ENCODE assay signal across 1 cellular context in genomic region chr18:26875040-26875654, GRCh38.
TF ChIP-seq lines count a peak whose summit lies in the region.

No MANE protein-coding gene starts in this region.

TF ChIP-seq in HepG2, 621 proteins besides CTCF, POLR2A, EP300 and RAD21 (continued from another document and continues in another):
- TF ChIP-seq SKI (IDR thresholded peaks at IDR 0.05; ENCODE audit: partially characterized antibody): no peak
- TF ChIP-seq FOXJ3 (CRISPR knock-in tag; IDR thresholded peaks at IDR 0.05; ENCODE audit: borderline replicate concordance): peak; percentile 44; the same call in 1 of the 2 replicates
- no peak for TF ChIP-seq IRF9 (CRISPR knock-in tag; IDR thresholded peaks at IDR 0.05; ENCODE audit: borderline replicate concordance)
- no peak for TF ChIP-seq SUZ12 (IDR thresholded peaks at IDR 0.05; ENCODE audit: low read depth, low read length)
- 0 out of 2 replicates have a peak, but pooled peaks have one; percentile 58 for TF ChIP-seq MIER2 (CRISPR knock-in tag; IDR thresholded peaks at IDR 0.05)
- peak; percentile 28; the same call in 1 of the 2 replicates for TF ChIP-seq FOXO1 (CRISPR knock-in tag; IDR thresholded peaks at IDR 0.05)
- no peak for TF ChIP-seq ZNF570 (CRISPR knock-in tag; IDR thresholded peaks at IDR 0.05; ENCODE audit: borderline replicate concordance)
- peak; percentile 57 for TF ChIP-seq ZGPAT (CRISPR knock-in tag; IDR thresholded peaks at IDR 0.05)
- peak; percentile 81 for TF ChIP-seq ELF3 (CRISPR knock-in tag; IDR thresholded peaks at IDR 0.05)
- peak in 1 of 2 experiments; percentile 85; a peak in 2 of 4 replicates for TF ChIP-seq ATF4 (CRISPR knock-in tag; IDR thresholded peaks at IDR 0.05)
- no peak for TF ChIP-seq SOX13 (IDR thresholded peaks at IDR 0.05)
- TF ChIP-seq SOX13 (CRISPR knock-in tag; conservative IDR thresholded peaks at IDR 0.05 in 1 of 2, IDR thresholded peaks at IDR 0.05 in 1 of 2): peak in 1 of 2 experiments; percentile 70; a peak in 1 of 4 replicates
- TF ChIP-seq KAT8 (CRISPR knock-in tag; IDR thresholded peaks at IDR 0.05): peak; percentile 53; the same call in 1 of the 2 replicates
- TF ChIP-seq GTF2F1 (IDR thresholded peaks at IDR 0.05; ENCODE audit: low read length): no peak
- no peak for TF ChIP-seq FOXA1 (IDR thresholded peaks at IDR 0.05)
- TF ChIP-seq FOXA1 (CRISPR knock-in tag; IDR thresholded peaks at IDR 0.05): 0 out of 2 replicates have a peak, but pooled peaks have one; percentile 22
- 0 out of 2 replicates have a peak, but pooled peaks have one; percentile 15 for TF ChIP-seq CREM (IDR thresholded peaks at IDR 0.05)
- TF ChIP-seq CREM (CRISPR knock-in tag; IDR thresholded peaks at IDR 0.05): no peak
- TF ChIP-seq NCOR1 (IDR thresholded peaks at IDR 0.05; ENCODE audit: borderline replicate concordance, low read length): peak; percentile 82; the same call in 1 of the 2 replicates
- TF ChIP-seq SOX6 (IDR thresholded peaks at IDR 0.05): no peak
- peak; percentile 33; the same call in 1 of the 2 replicates for TF ChIP-seq SOX6 (CRISPR knock-in tag; IDR thresholded peaks at IDR 0.05)
- peak; percentile 65 for TF ChIP-seq PAXIP1 (CRISPR knock-in tag; conservative IDR thresholded peaks at IDR 0.05)
- no peak for TF ChIP-seq ATF7-NPFF (CRISPR knock-in tag; IDR thresholded peaks at IDR 0.05; ENCODE audit: low read depth)
- no peak for TF ChIP-seq IKZF1 (IDR thresholded peaks at IDR 0.05)
- peak; percentile 54 for TF ChIP-seq POGZ (CRISPR knock-in tag; IDR thresholded peaks at IDR 0.05)
- TF ChIP-seq ZEB1 (IDR thresholded peaks at IDR 0.05; ENCODE audit: insufficient replicate concordance, low read depth): no peak
- TF ChIP-seq AHDC1 (CRISPR knock-in tag; IDR thresholded peaks at IDR 0.05; ENCODE audit: borderline replicate concordance): peak; percentile 73; the same call in 1 of the 2 replicates
- 0 out of 2 replicates have a peak, but pooled peaks have one; percentile 46 for TF ChIP-seq TARDBP (CRISPR knock-in tag; IDR thresholded peaks at IDR 0.05)
- TF ChIP-seq SAP130 (CRISPR knock-in tag; IDR thresholded peaks at IDR 0.05; ENCODE audit: low read depth): peak; percentile 50; the same call in 1 of the 2 replicates
- TF ChIP-seq HNF4G (IDR thresholded peaks at IDR 0.05; ENCODE audit: borderline replicate concordance, low read depth, low read length): peak; percentile 57
- no peak for TF ChIP-seq HNF4G (CRISPR knock-in tag; IDR thresholded peaks at IDR 0.05; ENCODE audit: borderline replicate concordance, low read depth)
- peak; percentile 59 for TF ChIP-seq GATAD2A (CRISPR knock-in tag; IDR thresholded peaks at IDR 0.05)
- 0 out of 2 replicates have a peak, but pooled peaks have one; percentile 37 for TF ChIP-seq MIXL1 (CRISPR knock-in tag; IDR thresholded peaks at IDR 0.05)
- 0 out of 2 replicates have a peak, but pooled peaks have one; percentile 16 for TF ChIP-seq NCOA2 (CRISPR knock-in tag; IDR thresholded peaks at IDR 0.05)
- no peak for TF ChIP-seq ZBTB4 (CRISPR knock-in tag; IDR thresholded peaks at IDR 0.05; ENCODE audit: borderline replicate concordance)
- TF ChIP-seq ZNF414 (CRISPR knock-in tag; IDR thresholded peaks at IDR 0.05): no peak
- TF ChIP-seq HNF4A (CRISPR knock-in tag; IDR thresholded peaks at IDR 0.05): peak; percentile 94
- peak; percentile 94 for TF ChIP-seq CEBPB (IDR thresholded peaks at IDR 0.05; ENCODE audit: borderline replicate concordance, low read depth, low read length)
- peak; percentile 39; the same call in 1 of the 2 replicates for TF ChIP-seq ZNF652 (CRISPR knock-in tag; IDR thresholded peaks at IDR 0.05; ENCODE audit: borderline replicate concordance, low read depth)
- peak; percentile 85 for TF ChIP-seq EHMT2 (IDR thresholded peaks at IDR 0.05; ENCODE audit: borderline replicate concordance, low read depth, low read length)
- TF ChIP-seq SMARCE1 (IDR thresholded peaks at IDR 0.05; ENCODE audit: borderline replicate concordance): no peak
- no peak for TF ChIP-seq ZNF367 (CRISPR knock-in tag; IDR thresholded peaks at IDR 0.05; ENCODE audit: borderline replicate concordance)
